Comparison of ENCODE assay signal across 1 cellular context in the genomic region with DNA sequence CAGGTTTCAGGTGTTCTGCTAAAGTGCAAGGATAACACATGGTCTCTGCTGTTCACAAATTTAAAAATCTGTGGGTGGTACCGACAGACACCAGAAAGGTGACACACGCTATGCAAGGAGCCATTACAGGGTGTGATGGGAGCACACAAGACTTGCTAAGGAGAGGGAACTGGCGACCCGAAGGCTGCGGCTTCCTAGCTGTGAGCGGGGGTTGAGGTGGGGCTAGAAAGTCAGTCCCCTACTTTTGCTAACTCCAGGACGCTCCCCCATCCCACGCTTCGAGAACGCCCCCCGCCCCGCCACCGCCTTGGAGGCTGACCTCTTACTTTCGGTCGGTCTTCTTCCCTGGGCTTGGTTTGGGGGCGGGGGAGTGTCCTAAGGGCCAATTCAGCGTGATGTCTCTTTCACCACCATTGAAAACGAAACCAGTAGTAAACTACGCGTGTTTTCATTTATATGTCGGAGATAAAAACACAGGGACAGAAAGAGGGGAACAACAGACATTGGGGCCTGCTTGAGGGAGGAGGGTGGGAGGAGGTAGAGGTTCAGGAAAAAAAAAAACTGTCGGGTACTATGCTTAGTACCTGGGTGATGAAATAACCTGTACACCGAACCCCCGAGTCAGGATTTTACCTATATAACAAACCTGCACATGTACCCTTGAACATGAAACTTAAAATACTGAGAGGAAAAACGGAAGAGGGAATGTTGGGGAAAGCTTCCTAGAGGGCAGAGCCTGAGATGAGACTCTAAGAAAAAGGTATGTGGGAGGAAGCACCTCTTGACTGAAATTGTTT.
TF ChIP-seq lines count a peak whose summit lies in the region.

No MANE protein-coding gene starts in this region.

TF ChIP-seq in endothelial cell of umbilical vein, 7 proteins besides CTCF, POLR2A, EP300 and RAD21:
- TF ChIP-seq EZH2 (IDR thresholded peaks at IDR 0.05; ENCODE audit: borderline replicate concordance, low read depth, low read length, severe bottlenecking) (no peak), GATA2 (IDR thresholded peaks at IDR 0.05; ENCODE audit: insufficient read depth, insufficient read length, low read depth, low read length) (no peak), JUN (IDR thresholded peaks at IDR 0.05; ENCODE audit: borderline replicate concordance, insufficient read depth, insufficient read length, low read depth) (no peak)
